In genomic region chr17:28569446-28569845, GRCh38 we compare ENCODE assay signal across 1 cellular context.
TF ChIP-seq lines count a peak whose summit lies in the region.

No MANE protein-coding gene starts in this region.

TF ChIP-seq in HepG2, 621 proteins besides CTCF, POLR2A, EP300 and RAD21:
- no peak for TF ChIP-seq NPAS2 (CRISPR knock-in tag; IDR thresholded peaks at IDR 0.05; ENCODE audit: borderline replicate concordance)
- TF ChIP-seq, protein P1, sequence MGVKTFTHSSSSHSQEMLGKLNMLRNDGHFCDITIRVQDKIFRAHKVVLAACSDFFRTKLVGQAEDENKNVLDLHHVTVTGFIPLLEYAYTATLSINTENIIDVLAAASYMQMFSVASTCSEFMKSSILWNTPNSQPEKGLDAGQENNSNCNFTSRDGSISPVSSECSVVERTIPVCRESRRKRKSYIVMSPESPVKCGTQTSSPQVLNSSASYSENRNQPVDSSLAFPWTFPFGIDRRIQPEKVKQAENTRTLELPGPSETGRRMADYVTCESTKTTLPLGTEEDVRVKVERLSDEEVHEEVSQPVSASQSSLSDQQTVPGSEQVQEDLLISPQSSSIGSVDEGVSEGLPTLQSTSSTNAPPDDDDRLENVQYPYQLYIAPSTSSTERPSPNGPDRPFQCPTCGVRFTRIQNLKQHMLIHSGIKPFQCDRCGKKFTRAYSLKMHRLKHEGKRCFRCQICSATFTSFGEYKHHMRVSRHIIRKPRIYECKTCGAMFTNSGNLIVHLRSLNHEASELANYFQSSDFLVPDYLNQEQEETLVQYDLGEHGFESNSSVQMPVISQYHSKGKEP (CRISPR knock-in tag; IDR thresholded peaks at IDR 0.05), result no peak
- TF ChIP-seq ATF1 (CRISPR knock-in tag; IDR thresholded peaks at IDR 0.05), result no peak
- no peak for TF ChIP-seq JARID2 (CRISPR knock-in tag; IDR thresholded peaks at IDR 0.05; ENCODE audit: insufficient replicate concordance)
- TF ChIP-seq, protein P2, sequence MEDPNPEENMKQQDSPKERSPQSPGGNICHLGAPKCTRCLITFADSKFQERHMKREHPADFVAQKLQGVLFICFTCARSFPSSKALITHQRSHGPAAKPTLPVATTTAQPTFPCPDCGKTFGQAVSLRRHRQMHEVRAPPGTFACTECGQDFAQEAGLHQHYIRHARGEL (CRISPR knock-in tag; IDR thresholded peaks at IDR 0.05), result no peak
- no peak for TF ChIP-seq ZNF777 (CRISPR knock-in tag; IDR thresholded peaks at IDR 0.05)
- no peak for TF ChIP-seq NFE2L1 (CRISPR knock-in tag; IDR thresholded peaks at IDR 0.05; ENCODE audit: borderline replicate concordance)
- TF ChIP-seq E2F1 (CRISPR knock-in tag; IDR thresholded peaks at IDR 0.05), result no peak
- TF ChIP-seq HDAC6 (IDR thresholded peaks at IDR 0.05; ENCODE audit: low read depth, low read length), result no peak
- no peak for TF ChIP-seq ZNF230 (CRISPR knock-in tag; IDR thresholded peaks at IDR 0.05)
- TF ChIP-seq GATA4 (IDR thresholded peaks at IDR 0.05; ENCODE audit: borderline replicate concordance, low read depth), result no peak
- TF ChIP-seq, protein P3, sequence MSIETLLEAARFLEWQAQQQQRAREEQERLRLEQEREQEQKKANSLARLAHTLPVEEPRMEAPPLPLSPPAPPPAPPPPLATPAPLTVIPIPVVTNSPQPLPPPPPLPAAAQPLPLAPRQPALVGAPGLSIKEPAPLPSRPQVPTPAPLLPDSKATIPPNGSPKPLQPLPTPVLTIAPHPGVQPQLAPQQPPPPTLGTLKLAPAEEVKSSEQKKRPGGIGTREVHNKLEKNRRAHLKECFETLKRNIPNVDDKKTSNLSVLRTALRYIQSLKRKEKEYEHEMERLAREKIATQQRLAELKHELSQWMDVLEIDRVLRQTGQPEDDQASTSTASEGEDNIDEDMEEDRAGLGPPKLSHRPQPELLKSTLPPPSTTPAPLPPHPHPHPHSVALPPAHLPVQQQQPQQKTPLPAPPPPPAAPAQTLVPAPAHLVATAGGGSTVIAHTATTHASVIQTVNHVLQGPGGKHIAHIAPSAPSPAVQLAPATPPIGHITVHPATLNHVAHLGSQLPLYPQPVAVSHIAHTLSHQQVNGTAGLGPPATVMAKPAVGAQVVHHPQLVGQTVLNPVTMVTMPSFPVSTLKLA (IDR thresholded peaks at IDR 0.05), result no peak
- no peak for TF ChIP-seq MAZ (IDR thresholded peaks at IDR 0.05; ENCODE audit: borderline replicate concordance, low read depth, low read length)
- no peak for TF ChIP-seq MAZ (CRISPR knock-in tag; IDR thresholded peaks at IDR 0.05; ENCODE audit: low read depth)
TF ChIP-seq in HepG2: peak in this region for 0.
